Comparison of ENCODE assay signal across 32 cellular contexts in the genomic region with DNA sequence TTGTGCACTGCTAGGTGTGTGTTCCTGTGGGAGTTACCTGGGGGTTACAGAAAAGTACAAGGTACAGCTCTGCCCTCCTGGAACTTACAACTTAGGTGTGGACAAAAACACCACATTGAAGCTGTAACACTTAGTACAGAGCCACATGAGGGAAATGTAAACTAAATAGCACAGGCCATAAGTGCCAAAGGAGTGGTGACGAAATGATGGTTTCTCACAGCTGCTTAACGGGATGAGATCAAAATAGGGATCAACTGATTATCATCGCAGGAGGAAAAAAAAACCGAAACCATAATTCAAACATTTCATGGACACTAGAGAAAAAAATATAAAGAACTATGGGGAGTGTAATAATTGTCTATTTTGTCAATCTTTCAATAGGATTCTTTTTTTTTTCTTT. TPM values are rescaled to one million over a fixed set of nuclear protein-coding genes. Genes with fewer than 3 reads are reported as not detected.
"Had no signal": no experiment of that assay in that cellular context is flagged by ENCODE, and none has a peak within 500 bp of the region (broad histone marks: within the 10 kb centered on the region; RNA-seq: fewer than 3 reads in every experiment).

No MANE protein-coding gene starts in this region.

- H3K9me3 Mint-ChIP-seq: activated CD8-positive, alpha-beta T cell treated with anti-CD3 and anti-CD28 coated beads for 36 hours; activated naive CD8-positive, alpha-beta T cell treated with anti-CD3 and anti-CD28 coated beads for 36 hours; activated T-cell treated with anti-CD3 and anti-CD28 coated beads, Interleukin-2, amount 50 U/mL, for 72 hours; activated T-helper 17 cell treated with anti-CD3 and anti-CD28 coated beads, Interleukin-2, amount 50 U/mL, for 72 hours; T-helper 1 cell treated with Interleukin-12 subunit alpha and Interleukin-12 subunit beta and Interleukin-4 antibody, amounts not matched to agents 30 μg/mL and 1 μg/mL, for 36 hours; T-helper 2 cell treated with Interferon-gamma antibody and Interleukin-4, amounts not matched to agents 5 μg/mL and 100 μg/mL, for 36 hours; WTC11 had no signal

- H3K27ac ChIP-seq: SJSA1 had no signal

- H3K4me2 ChIP-seq: SK-N-SH had no signal

- H3K4me3 ChIP-seq: SJSA1 had no signal

- H3K36me3 Mint-ChIP-seq: activated naive CD8-positive, alpha-beta T cell treated with anti-CD3 and anti-CD28 coated beads for 36 hours; WTC11 had no signal

- H3K4me3 Mint-ChIP-seq: activated CD4-positive, alpha-beta T cell treated with anti-CD3 and anti-CD28 coated beads for 36 hours; activated CD8-positive, alpha-beta T cell treated with anti-CD3 and anti-CD28 coated beads for 36 hours; activated naive CD8-positive, alpha-beta T cell treated with anti-CD3 and anti-CD28 coated beads for 36 hours; activated T-cell treated with anti-CD3 and anti-CD28 coated beads, Interleukin-2, amount 50 U/mL, for 72 hours; activated T-helper 17 cell treated with anti-CD3 and anti-CD28 coated beads, Interleukin-2, amount 50 U/mL, for 72 hours; T-helper 1 cell treated with Interleukin-12 subunit alpha and Interleukin-12 subunit beta and Interleukin-4 antibody, amounts not matched to agents 30 μg/mL and 1 μg/mL, for 36 hours; T-helper 2 cell treated with Interferon-gamma antibody and Interleukin-4, amounts not matched to agents 5 μg/mL and 100 μg/mL, for 36 hours; WTC11 had no signal

- ATAC-seq: Panc1, WTC11 had no signal

- DNase-seq: activated CD4-positive, alpha-beta T cell treated with anti-CD3 and anti-CD28 coated beads, Interleukin-2, amount 50 U/mL, for 1 hour; activated effector memory CD4-positive, alpha-beta T cell treated with anti-CD3 and anti-CD28 coated beads, Interleukin-2, amount 50 U/mL, for 16 hours; activated naive CD4-positive, alpha-beta T cell; activated naive CD4-positive, alpha-beta T cell treated with anti-CD3 and anti-CD28 coated beads, Interleukin-2, amount 50 U/mL, for 16 hours; activated naive CD8-positive, alpha-beta T cell treated with anti-CD3 and anti-CD28 coated beads for 36 hours; activated T-cell treated with anti-CD3 and anti-CD28 coated beads, Interleukin-2, amount 50 U/mL, for 1 hour; amniotic stem cell; aorta; Kasumi-1; KG1; MM.1S; NCI-H1105; NCI-H1417 treated with DMSO at 0.1 percent for 48 hours; NCI-H1930; NCI-H2081 treated with DMSO at 0.1 percent for 48 hours; NCI-H226; NCI-H524 treated with DMSO at 0.1 percent for 48 hours; SHP77; SK-N-SH had no signal

- H3K9ac ChIP-seq: SK-N-SH had no signal

- H3K9me3 ChIP-seq: SJSA1, SK-N-SH had no signal

- H3K27ac Mint-ChIP-seq: activated CD4-positive, alpha-beta T cell treated with anti-CD3 and anti-CD28 coated beads for 36 hours; activated CD8-positive, alpha-beta T cell treated with anti-CD3 and anti-CD28 coated beads for 36 hours; activated naive CD8-positive, alpha-beta T cell treated with anti-CD3 and anti-CD28 coated beads for 36 hours; activated T-cell treated with anti-CD3 and anti-CD28 coated beads, Interleukin-2, amount 50 U/mL, for 72 hours; activated T-helper 17 cell treated with anti-CD3 and anti-CD28 coated beads, Interleukin-2, amount 50 U/mL, for 72 hours; T-helper 1 cell treated with Interleukin-12 subunit alpha and Interleukin-12 subunit beta and Interleukin-4 antibody, amounts not matched to agents 30 μg/mL and 1 μg/mL, for 36 hours; T-helper 2 cell treated with Interferon-gamma antibody and Interleukin-4, amounts not matched to agents 5 μg/mL and 100 μg/mL, for 36 hours had no signal

- H3K27me3 Mint-ChIP-seq: activated naive CD8-positive, alpha-beta T cell treated with anti-CD3 and anti-CD28 coated beads for 36 hours had no signal

- H3K36me3 ChIP-seq: SJSA1 had no signal

- H3K4me1 ChIP-seq: SJSA1 had no signal

RNA-seq across cellular contexts. Expression of a gene that starts 5.9 kb away (rescaled TPM):
- total RNA-seq: activated CD4-positive, alpha-beta T cell treated with anti-CD3 and anti-CD28 coated beads for 36 hours; activated CD8-positive, alpha-beta memory T cell treated with anti-CD3 and anti-CD28 coated beads for 36 hours; activated CD8-positive, alpha-beta T cell treated with anti-CD3 and anti-CD28 coated beads for 36 hours; activated naive CD8-positive, alpha-beta T cell treated with anti-CD3 and anti-CD28 coated beads for 36 hours; activated T-cell treated with anti-CD3 and anti-CD28 coated beads, Interleukin-2, amount 50 U/mL, for 72 hours; activated T-helper 17 cell treated with anti-CD3 and anti-CD28 coated beads, Interleukin-2, amount 50 U/mL, for 72 hours; aorta; cardiac septum; NCI-H460; RPMI7951; SJSA1; WTC11 had no signal
- polyA plus RNA-seq: aorta, SK-N-SH had no signal
